Comparison of ENCODE assay signal across 19 cellular contexts in the genomic region with DNA sequence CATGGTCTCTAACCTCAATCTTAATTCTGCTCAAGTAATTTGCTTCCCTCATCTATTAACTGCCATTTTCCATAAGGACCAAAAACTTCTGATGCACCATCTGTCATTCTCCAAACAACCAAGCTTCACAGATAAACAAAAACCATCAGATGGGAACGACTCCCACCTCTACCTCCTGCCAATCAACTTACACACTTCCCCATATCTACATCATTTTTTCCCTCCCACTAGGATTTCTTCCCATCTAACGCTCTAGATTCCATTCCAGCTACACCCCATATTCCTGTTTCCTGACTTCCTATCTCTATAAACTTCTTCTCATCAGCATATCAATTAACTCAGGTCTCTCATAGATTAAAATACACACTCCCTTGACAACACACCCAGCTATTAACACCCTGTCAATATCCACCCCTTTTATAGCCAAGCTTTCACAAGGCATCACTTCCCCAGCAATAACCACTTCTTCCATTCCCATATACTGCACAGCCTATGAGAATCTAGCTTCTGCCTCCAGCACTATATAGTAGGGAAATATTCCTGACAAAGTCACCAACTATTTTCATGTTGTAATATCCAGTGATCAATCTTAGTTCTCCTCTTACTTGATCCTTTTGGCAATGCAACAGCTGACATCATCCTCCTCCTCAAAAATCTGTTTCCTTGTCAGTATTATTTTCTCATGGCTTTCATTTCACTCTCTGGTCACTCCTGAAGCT. TPM values are rescaled to one million over a fixed set of nuclear protein-coding genes. Genes with fewer than 3 reads are reported as not detected.
DNase-seq lines count a peak whose midpoint lies in the region; ATAC-seq, FAIRE-seq and TF ChIP-seq lines count a peak whose summit lies in the region.
"Had no signal": no experiment of that assay in that cellular context is flagged by ENCODE, and none has a peak within 500 bp of the region (broad histone marks: within the 10 kb centered on the region; RNA-seq: fewer than 3 reads in every experiment).

No MANE protein-coding gene starts in this region.

- no peak overlapping the region for H3K4me3 ChIP-seq in osteoblast (ENCODE audit: insufficient read depth, low read length)
- H3K4me3 ChIP-seq: cardiac muscle cell, gastroesophageal sphincter, HAP-1, thyroid gland had no signal

- H3K4me2 ChIP-seq in osteoblast (ENCODE audit: insufficient read depth, low read length), result peak overlapping the region; percentile 43

- no peaks in the 10 kb centered on the region for H4K20me1 ChIP-seq in osteoblast (ENCODE audit: insufficient read depth, low read length)

- H3K9me3 ChIP-seq in osteoblast (ENCODE audit: low read depth, low read length), result no peaks in the 10 kb centered on the region
- H3K9me3 ChIP-seq: gastroesophageal sphincter, HAP-1, thyroid gland had no signal

- peaks cover 15% of the 10 kb centered on the region for H3K36me3 ChIP-seq in osteoblast (ENCODE audit: insufficient read depth, low read length)

- H3K79me2 ChIP-seq in osteoblast (ENCODE audit: insufficient read depth, low read length), result peaks cover 9% of the 10 kb centered on the region

- ATAC-seq in esophagus mucosa, result peak; percentile 65
- ATAC-seq in HG02840 (IDR thresholded peaks at IDR 0.05; ENCODE audit: low FRiP score, unreplicated experiment), result no peak
- ATAC-seq: gastroesophageal sphincter, right cardiac atrium, Right ventricle myocardium inferior had no signal

- DNase-seq in EL (peak; percentile 76), NCI-H2171 (lab: John Stamatoyannopoulos, UW) (peak; percentile 7), osteoblast (ENCODE audit: insufficient read length, low spot score, missing footprints) (peak; percentile 85), SKM-1 (lab: John Stamatoyannopoulos, UW; ENCODE audit: unreplicated experiment) (no peak), GM19239 (ENCODE audit: insufficient read length, low spot score) (no peak)
- DNase-seq in stimulated activated CD4-positive, alpha-beta T cell treated with anti-CD3 and anti-CD28 coated beads, Interleukin-2, amount 100 ng/mL, for 48 hours, result no peak
- DNase-seq: activated CD4-positive, CD25-positive, alpha-beta regulatory T cell treated with anti-CD3 and anti-CD28 coated beads, Interleukin-2, amount 50 U/mL, for 72 hours; activated naive CD4-positive, alpha-beta T cell treated with anti-CD3 and anti-CD28 coated beads, Interleukin-2, amount 10 ng/mL, durations not matched to agents 7 days and 5 days; effector CD4-positive, alpha-beta T cell; NCI-H1092; NCI-H2227 treated with DMSO at 0.1 percent for 48 hours; right cardiac atrium; thyroid gland had no signal

- no peak for TF ChIP-seq CTCF in osteoblast (IDR thresholded peaks at IDR 0.05; ENCODE audit: extremely low read depth, low read depth, low read length)

- H2AFZ ChIP-seq in osteoblast (ENCODE audit: low read length), result no peak overlapping the region

- peaks cover 39% of the 10 kb centered on the region for H3K4me1 ChIP-seq in osteoblast (ENCODE audit: insufficient read depth, low read length)
- H3K4me1 ChIP-seq: thyroid gland had no signal

- H3K27ac ChIP-seq in osteoblast (ENCODE audit: low read depth, low read length), result peak overlapping the region; percentile 90
- H3K27ac ChIP-seq: cardiac muscle cell, gastroesophageal sphincter, thyroid gland had no signal

- H3K27me3 ChIP-seq in osteoblast (ENCODE audit: insufficient read depth, low read length), result no peaks in the 10 kb centered on the region
- H3K27me3 ChIP-seq: cardiac muscle cell, gastroesophageal sphincter, thyroid gland had no signal

- FAIRE-seq in GM19239 (lab: Jason Lieb, UNC), result no peak

RNA-seq across cellular contexts. Expression of gene SNX4, which starts 39.2 kb away (rescaled TPM):
- total RNA-seq in esophagus mucosa (20.3 TPM), osteoblast (34.5 and 36.2 TPM in 2 replicates)

Comparison
In these comparisons a context has a peak if more than half of its experiments do, and no peak if none do; other contexts are left out.
1. DNase-seq: peak in EL (single experiment), NCI-H2171 (single experiment) and osteoblast (single experiment); none in SKM-1 (single experiment), stimulated activated CD4-positive, alpha-beta T cell treated with anti-CD3 and anti-CD28 coated beads, Interleukin-2, amount 100 ng/mL, for 48 hours (0 of 2) and GM19239 (single experiment).